23 cellular contexts compared by ENCODE assay signal in genomic region chr12:88814789-88815188, GRCh38.
"Had no signal": no experiment of that assay in that cellular context is flagged by ENCODE, and none has a peak within 500 bp of the region (broad histone marks: within the 10 kb centered on the region; RNA-seq: fewer than 3 reads in every experiment).

No MANE protein-coding gene starts in this region.

- H3K4me1 ChIP-seq: colonic mucosa had no signal

- H3K9me3 ChIP-seq: colonic mucosa, esophagus muscularis mucosa, esophagus squamous epithelium, gastroesophageal sphincter had no signal

- H3K27ac ChIP-seq: colonic mucosa, coronary artery, dorsolateral prefrontal cortex, epithelial cell of prostate, esophagus muscularis mucosa, esophagus squamous epithelium, foreskin keratinocyte, gastroesophageal sphincter, heart left ventricle, heart right ventricle had no signal

- H3K27me3 ChIP-seq: colonic mucosa, esophagus muscularis mucosa, esophagus squamous epithelium, foreskin keratinocyte, gastroesophageal sphincter, heart right ventricle had no signal

- ATAC-seq: effector memory CD8-positive, alpha-beta T cell; esophagus mucosa; foreskin keratinocyte; gastroesophageal sphincter; heart left ventricle; heart right ventricle had no signal

- H3K36me3 ChIP-seq: colonic mucosa, esophagus muscularis mucosa, esophagus squamous epithelium, gastroesophageal sphincter, heart left ventricle, heart right ventricle had no signal

- DNase-seq: colonic mucosa; cortex of kidney; dermis blood vessel endothelial cell; dorsolateral prefrontal cortex; effector CD4-positive, alpha-beta T cell; effector CD8-positive, alpha-beta T cell; effector memory CD4-positive, alpha-beta T cell; effector memory CD8-positive, alpha-beta T cell; endodermal cell; erythroblast; esophagus squamous epithelium; foreskin fibroblast; foreskin keratinocyte; foreskin melanocyte; glutamatergic neuron; head of caudate nucleus; heart left ventricle; heart right ventricle had no signal

- H3K4me3 ChIP-seq: colonic mucosa, coronary artery, dorsolateral prefrontal cortex, esophagus muscularis mucosa, esophagus squamous epithelium, gastroesophageal sphincter, heart left ventricle, heart right ventricle had no signal
